ENCODE assay signal across 20 cellular contexts in genomic region chr10:4170633-4171314, GRCh38.
DNase-seq lines count a peak whose midpoint lies in the region; ATAC-seq and TF ChIP-seq lines count a peak whose summit lies in the region.
"Had no signal": no experiment of that assay in that cellular context is flagged by ENCODE, and none has a peak within 500 bp of the region (broad histone marks: within the 10 kb centered on the region; RNA-seq: fewer than 3 reads in every experiment).

No MANE protein-coding gene starts in this region.

- no peak for TF ChIP-seq CTCF in GM06990 (IDR thresholded peaks at IDR 0.05; ENCODE audit: insufficient read depth, low read length, poor library complexity, severe bottlenecking)
- no peak for TF ChIP-seq CTCF in esophagus muscularis mucosa (IDR thresholded peaks at IDR 0.05)
- TF ChIP-seq CTCF in left ventricle myocardium inferior (IDR thresholded peaks at IDR 0.05; ENCODE audit: borderline replicate concordance): no peak

- intact Hi-C loops in esophagus muscularis mucosa (cut with DNase I) (no loop called here), left ventricle myocardium inferior (cut with micrococcal nuclease) (no loop called here)

- TF ChIP-seq POLR2A in esophagus muscularis mucosa (IDR thresholded peaks at IDR 0.05; ENCODE audit: low read depth): no peak

- ATAC-seq in GM21619 (IDR thresholded peaks at IDR 0.05; ENCODE audit: unreplicated experiment) (peak; percentile 50), HG03460 (IDR thresholded peaks at IDR 0.05; ENCODE audit: unreplicated experiment) (peak; percentile 61), HG02970 (IDR thresholded peaks at IDR 0.05; ENCODE audit: low FRiP score, unreplicated experiment) (no peak), GM21447 (IDR thresholded peaks at IDR 0.05; ENCODE audit: unreplicated experiment) (no peak)

- H3K4me1 ChIP-seq in esophagus muscularis mucosa: no peaks in the 10 kb centered on the region
- no peaks in the 10 kb centered on the region for H3K4me1 ChIP-seq in left ventricle myocardium inferior
- H3K4me1 ChIP-seq: BLaER1 had no signal

- no peaks in the 10 kb centered on the region for H3K36me3 ChIP-seq in GM06990 (ENCODE audit: control insufficient read depth, insufficient read depth, low read length)
- no peaks in the 10 kb centered on the region for H3K36me3 ChIP-seq in esophagus muscularis mucosa
- no peaks in the 10 kb centered on the region for H3K36me3 ChIP-seq in left ventricle myocardium inferior
- H3K36me3 ChIP-seq: BLaER1, cardiac muscle cell had no signal

- H3K27ac ChIP-seq in esophagus muscularis mucosa (replicated peaks in 1 of 4): no peak overlapping the region
- no peak overlapping the region for H3K27ac ChIP-seq in left ventricle myocardium inferior (replicated peaks)
- H3K27ac ChIP-seq: BLaER1, cardiac muscle cell, skin epidermis had no signal

- 90% methylated on average over 6 of the region's 6 CpGs for WGBS in esophagus muscularis mucosa

- peaks cover 0 to 5% (median 0%) of the 10 kb centered on the region in 4 donors for H3K9me3 ChIP-seq in esophagus muscularis mucosa
- peaks cover 8% of the 10 kb centered on the region for H3K9me3 ChIP-seq in left ventricle myocardium inferior (replicated peaks)

- H3K4me3 ChIP-seq in GM06990 (replicated peaks; ENCODE audit: low read depth, low read length) (no peak overlapping the region), esophagus muscularis mucosa (no peak overlapping the region), left ventricle myocardium inferior (no peak overlapping the region)
- H3K4me3 ChIP-seq: BLaER1, cardiac muscle cell, skin epidermis had no signal

- no peaks in the 10 kb centered on the region for H3K27me3 ChIP-seq in GM06990 (replicated peaks; ENCODE audit: control insufficient read depth, insufficient read depth, low read length)
- H3K27me3 ChIP-seq in esophagus muscularis mucosa: no peaks in the 10 kb centered on the region
- H3K27me3 ChIP-seq in left ventricle myocardium inferior (ENCODE audit: low read depth): no peaks in the 10 kb centered on the region
- H3K27me3 ChIP-seq: BLaER1, cardiac muscle cell had no signal

- peak; percentile 27 for DNase-seq in GM06990 (ENCODE audit: extremely low read depth, insufficient read length)
- DNase-seq in esophagus muscularis mucosa (ENCODE audit: extremely low spot score): peak; percentile 34
- no peak for DNase-seq in left ventricle myocardium inferior
- no peak for DNase-seq in amniotic stem cell (lab: John Stamatoyannopoulos, UW)
- DNase-seq: Calu3; dermis blood vessel endothelial cell; GOT3; Kasumi-1; NCI-H1092 treated with DMSO at 0.1 percent for 48 hours; NCI-H2081; NCI-H446 treated with DMSO at 0.1 percent for 48 hours; nephron progenitor cell; stimulated activated CD4-positive, alpha-beta T cell treated with anti-CD3 and anti-CD28 coated beads, Interleukin-4, amount 100 ng/mL, for 24 hours had no signal

- no peak for TF ChIP-seq EP300 in esophagus muscularis mucosa (IDR thresholded peaks at IDR 0.05)

Comparison
In these comparisons a context has a peak if more than half of its experiments do, and no peak if none do; other contexts are left out.
1. DNase-seq: peak in GM06990 (single experiment) and esophagus muscularis mucosa (single experiment); none in left ventricle myocardium inferior (single experiment) and amniotic stem cell (single experiment).
2. ATAC-seq: peak in GM21619 (single experiment) and HG03460 (single experiment); none in HG02970 (single experiment) and GM21447 (single experiment).